12 cellular contexts compared by ENCODE assay signal in genomic region chr7:35839860-35840854, GRCh38.
DNase-seq lines count a peak whose midpoint lies in the region; TF ChIP-seq lines count a peak whose summit lies in the region.
"Had no signal": no experiment of that assay in that cellular context is flagged by ENCODE, and none has a peak within 500 bp of the region (broad histone marks: within the 10 kb centered on the region; RNA-seq: fewer than 3 reads in every experiment).

No MANE protein-coding gene starts in this region.

- no peak for TF ChIP-seq CTCF in GM10266 (IDR thresholded peaks at IDR 0.05; ENCODE audit: control insufficient read depth, insufficient read depth, low read depth, missing control alignments)

- DNase-seq in AG20443 (ENCODE audit: low spot score) (peak; percentile 11), HS-5 (ENCODE audit: low read depth) (peak; percentile 78), amniotic epithelial cell (ENCODE audit: low read depth) (peak; percentile 77), iris pigment epithelial cell (ENCODE audit: low read depth) (peak; percentile 70), GM10266 (ENCODE audit: extremely low spot score) (no peak), DMS153 (lab: John Stamatoyannopoulos, UW) (no peak)
- no peak for DNase-seq in central memory CD4-positive, alpha-beta T cell
- no peak for DNase-seq in stimulated activated CD4-positive, alpha-beta T cell treated with anti-CD3 and anti-CD28 coated beads, Interleukin-2, amount 100 ng/mL, for 24 hours
- DNase-seq: activated CD8-positive, alpha-beta memory T cell treated with anti-CD3 and anti-CD28 coated beads for 24 hours; DMS79 treated with DMSO at 0.1 percent for 48 hours; NCI-H526; T-helper 17 cell had no signal

Comparison
In these comparisons a context has a peak if more than half of its experiments do, and no peak if none do; other contexts are left out.
1. DNase-seq: peak in AG20443 (single experiment), HS-5 (single experiment), amniotic epithelial cell (single experiment) and iris pigment epithelial cell (single experiment); none in GM10266 (single experiment), central memory CD4-positive, alpha-beta T cell (single experiment), stimulated activated CD4-positive, alpha-beta T cell treated with anti-CD3 and anti-CD28 coated beads, Interleukin-2, amount 100 ng/mL, for 24 hours (0 of 2) and DMS153 (single experiment).